In the genomic region with DNA sequence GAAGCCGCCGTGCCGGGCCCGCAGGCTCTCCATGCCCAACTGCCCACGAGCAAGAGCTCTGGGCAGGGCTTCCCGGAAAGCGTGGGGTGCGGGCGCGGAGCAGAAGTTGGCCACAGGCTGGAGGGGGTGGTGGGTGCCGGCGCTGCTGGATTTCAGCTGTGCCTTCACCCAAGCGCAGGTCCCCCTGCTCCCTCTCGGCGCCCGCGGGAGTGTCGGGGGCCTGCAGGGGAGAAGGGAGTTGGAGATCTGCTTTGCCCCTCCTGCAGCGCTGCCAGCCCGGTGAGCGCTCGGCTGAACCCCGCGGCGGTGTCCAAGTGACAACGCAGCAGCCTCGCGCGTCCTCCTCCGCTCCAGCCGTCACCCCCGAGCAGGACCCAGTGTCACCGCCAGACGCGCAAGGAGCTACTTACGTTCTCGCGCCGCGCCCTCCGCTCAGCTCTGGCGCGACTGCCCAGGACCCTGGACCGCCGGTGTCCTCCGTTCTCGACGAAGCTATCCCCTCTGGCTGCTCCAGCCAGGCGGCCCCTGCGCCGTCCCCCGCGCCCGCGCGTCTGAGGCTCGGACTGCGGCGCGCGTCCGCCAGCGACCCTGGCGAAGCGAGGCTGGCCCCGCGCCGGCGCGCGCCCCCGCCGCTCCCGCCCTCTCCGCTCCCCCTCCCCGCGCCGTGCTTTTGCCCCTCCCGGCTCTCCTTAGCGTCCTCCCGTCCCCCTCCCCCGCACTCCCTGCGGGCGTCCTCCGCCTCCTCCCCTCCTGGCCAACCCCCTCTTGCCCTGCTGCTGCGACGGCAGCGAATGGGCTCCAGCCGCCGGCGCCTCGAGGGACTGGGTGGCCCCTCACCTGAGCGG, we compare ENCODE assay signal across 1 cellular context.
TF ChIP-seq lines count a peak whose summit lies in the region.

A gene (minus strand): TSS at position 604 of the 845 bp plus-strand sequence. CDS start 216,372 bp downstream, outside the sequence.

TF ChIP-seq in HEK293, 187 proteins besides CTCF, POLR2A, EP300 and RAD21 (continued from another document):
- TF ChIP-seq, protein P1, sequence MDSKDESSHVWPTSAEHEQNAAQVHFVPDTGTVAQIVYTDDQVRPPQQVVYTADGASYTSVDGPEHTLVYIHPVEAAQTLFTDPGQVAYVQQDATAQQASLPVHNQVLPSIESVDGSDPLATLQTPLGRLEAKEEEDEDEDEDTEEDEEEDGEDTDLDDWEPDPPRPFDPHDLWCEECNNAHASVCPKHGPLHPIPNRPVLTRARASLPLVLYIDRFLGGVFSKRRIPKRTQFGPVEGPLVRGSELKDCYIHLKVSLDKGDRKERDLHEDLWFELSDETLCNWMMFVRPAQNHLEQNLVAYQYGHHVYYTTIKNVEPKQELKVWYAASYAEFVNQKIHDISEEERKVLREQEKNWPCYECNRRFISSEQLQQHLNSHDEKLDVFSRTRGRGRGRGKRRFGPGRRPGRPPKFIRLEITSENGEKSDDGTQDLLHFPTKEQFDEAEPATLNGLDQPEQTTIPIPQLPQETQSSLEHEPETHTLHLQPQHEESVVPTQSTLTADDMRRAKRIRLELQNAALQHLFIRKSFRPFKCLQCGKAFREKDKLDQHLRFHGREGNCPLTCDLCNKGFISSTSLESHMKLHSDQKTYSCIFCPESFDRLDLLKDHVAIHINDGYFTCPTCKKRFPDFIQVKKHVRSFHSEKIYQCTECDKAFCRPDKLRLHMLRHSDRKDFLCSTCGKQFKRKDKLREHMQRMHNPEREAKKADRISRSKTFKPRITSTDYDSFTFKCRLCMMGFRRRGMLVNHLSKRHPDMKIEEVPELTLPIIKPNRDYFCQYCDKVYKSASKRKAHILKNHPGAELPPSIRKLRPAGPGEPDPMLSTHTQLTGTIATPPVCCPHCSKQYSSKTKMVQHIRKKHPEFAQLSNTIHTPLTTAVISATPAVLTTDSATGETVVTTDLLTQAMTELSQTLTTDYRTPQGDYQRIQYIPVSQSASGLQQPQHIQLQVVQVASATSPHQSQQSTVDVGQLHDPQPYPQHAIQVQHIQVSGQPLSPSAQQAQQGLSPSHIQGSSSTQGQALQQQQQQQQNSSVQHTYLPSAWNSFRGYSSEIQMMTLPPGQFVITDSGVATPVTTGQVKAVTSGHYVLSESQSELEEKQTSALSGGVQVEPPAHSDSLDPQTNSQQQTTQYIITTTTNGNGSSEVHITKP (tag by site-specific recombination; IDR thresholded peaks at IDR 0.05) = 0 out of 2 replicates have a peak, but pooled peaks have one; percentile 52
- TF ChIP-seq, protein P2, sequence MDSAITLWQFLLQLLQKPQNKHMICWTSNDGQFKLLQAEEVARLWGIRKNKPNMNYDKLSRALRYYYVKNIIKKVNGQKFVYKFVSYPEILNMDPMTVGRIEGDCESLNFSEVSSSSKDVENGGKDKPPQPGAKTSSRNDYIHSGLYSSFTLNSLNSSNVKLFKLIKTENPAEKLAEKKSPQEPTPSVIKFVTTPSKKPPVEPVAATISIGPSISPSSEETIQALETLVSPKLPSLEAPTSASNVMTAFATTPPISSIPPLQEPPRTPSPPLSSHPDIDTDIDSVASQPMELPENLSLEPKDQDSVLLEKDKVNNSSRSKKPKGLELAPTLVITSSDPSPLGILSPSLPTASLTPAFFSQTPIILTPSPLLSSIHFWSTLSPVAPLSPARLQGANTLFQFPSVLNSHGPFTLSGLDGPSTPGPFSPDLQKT (IDR thresholded peaks at IDR 0.05; ENCODE audit: borderline replicate concordance, low read depth, low read length) = no peak
- TF ChIP-seq MEIS1 (CRISPR knock-in tag; IDR thresholded peaks at IDR 0.05; ENCODE audit: borderline replicate concordance) (no peak), SP2 (tag by site-specific recombination; IDR thresholded peaks at IDR 0.05) (peak; percentile 89), ZNF560 (tag by site-specific recombination; IDR thresholded peaks at IDR 0.05; ENCODE audit: borderline replicate concordance) (no peak), ZXDB (tag by site-specific recombination; IDR thresholded peaks at IDR 0.05) (peak; percentile 64), ZBTB1 (tag by site-specific recombination; IDR thresholded peaks at IDR 0.05) (no peak), KLF8 (tag by site-specific recombination; IDR thresholded peaks at IDR 0.05) (peak; percentile 73; the same call in 1 of the 2 replicates), HOXA7 (CRISPR knock-in tag; IDR thresholded peaks at IDR 0.05; ENCODE audit: borderline replicate concordance) (no peak), FEZF1 (tag by site-specific recombination; IDR thresholded peaks at IDR 0.05) (peak; percentile 46), ZNF561 (tag by site-specific recombination; IDR thresholded peaks at IDR 0.05; ENCODE audit: borderline replicate concordance) (no peak), ZNF701 (tag by site-specific recombination; IDR thresholded peaks at IDR 0.05) (no peak), ZNF391 (tag by site-specific recombination; IDR thresholded peaks at IDR 0.05; ENCODE audit: borderline replicate concordance, low read depth) (peak; percentile 21; the same call in 1 of the 2 replicates), ZNF404 (tag by site-specific recombination; IDR thresholded peaks at IDR 0.05) (no peak), ZSCAN23 (tag by site-specific recombination; IDR thresholded peaks at IDR 0.05) (0 out of 2 replicates have a peak, but pooled peaks have one; percentile 26), ZNF549 (tag by site-specific recombination; IDR thresholded peaks at IDR 0.05) (no peak), SP3 (tag by site-specific recombination; IDR thresholded peaks at IDR 0.05) (peak; percentile 66; the same call in 1 of the 2 replicates), ZNF146 (tag by site-specific recombination; IDR thresholded peaks at IDR 0.05) (peak; percentile 18; the same call in 1 of the 2 replicates), ZNF121 (tag by site-specific recombination; IDR thresholded peaks at IDR 0.05) (no peak), KLF16 (tag by site-specific recombination; IDR thresholded peaks at IDR 0.05) (peak; percentile 37; the same call in 1 of the 2 replicates), ZNF654 (tag by site-specific recombination; IDR thresholded peaks at IDR 0.05; ENCODE audit: low read depth) (no peak), WT1 (tag by site-specific recombination; IDR thresholded peaks at IDR 0.05) (peak; percentile 95), ZNF221 (tag by site-specific recombination; IDR thresholded peaks at IDR 0.05; ENCODE audit: borderline replicate concordance) (no peak), ZBTB21 (tag by site-specific recombination; IDR thresholded peaks at IDR 0.05) (no peak), ZNF202 (tag by site-specific recombination; IDR thresholded peaks at IDR 0.05; ENCODE audit: borderline replicate concordance) (no peak)
- TF ChIP-seq, protein P3, sequence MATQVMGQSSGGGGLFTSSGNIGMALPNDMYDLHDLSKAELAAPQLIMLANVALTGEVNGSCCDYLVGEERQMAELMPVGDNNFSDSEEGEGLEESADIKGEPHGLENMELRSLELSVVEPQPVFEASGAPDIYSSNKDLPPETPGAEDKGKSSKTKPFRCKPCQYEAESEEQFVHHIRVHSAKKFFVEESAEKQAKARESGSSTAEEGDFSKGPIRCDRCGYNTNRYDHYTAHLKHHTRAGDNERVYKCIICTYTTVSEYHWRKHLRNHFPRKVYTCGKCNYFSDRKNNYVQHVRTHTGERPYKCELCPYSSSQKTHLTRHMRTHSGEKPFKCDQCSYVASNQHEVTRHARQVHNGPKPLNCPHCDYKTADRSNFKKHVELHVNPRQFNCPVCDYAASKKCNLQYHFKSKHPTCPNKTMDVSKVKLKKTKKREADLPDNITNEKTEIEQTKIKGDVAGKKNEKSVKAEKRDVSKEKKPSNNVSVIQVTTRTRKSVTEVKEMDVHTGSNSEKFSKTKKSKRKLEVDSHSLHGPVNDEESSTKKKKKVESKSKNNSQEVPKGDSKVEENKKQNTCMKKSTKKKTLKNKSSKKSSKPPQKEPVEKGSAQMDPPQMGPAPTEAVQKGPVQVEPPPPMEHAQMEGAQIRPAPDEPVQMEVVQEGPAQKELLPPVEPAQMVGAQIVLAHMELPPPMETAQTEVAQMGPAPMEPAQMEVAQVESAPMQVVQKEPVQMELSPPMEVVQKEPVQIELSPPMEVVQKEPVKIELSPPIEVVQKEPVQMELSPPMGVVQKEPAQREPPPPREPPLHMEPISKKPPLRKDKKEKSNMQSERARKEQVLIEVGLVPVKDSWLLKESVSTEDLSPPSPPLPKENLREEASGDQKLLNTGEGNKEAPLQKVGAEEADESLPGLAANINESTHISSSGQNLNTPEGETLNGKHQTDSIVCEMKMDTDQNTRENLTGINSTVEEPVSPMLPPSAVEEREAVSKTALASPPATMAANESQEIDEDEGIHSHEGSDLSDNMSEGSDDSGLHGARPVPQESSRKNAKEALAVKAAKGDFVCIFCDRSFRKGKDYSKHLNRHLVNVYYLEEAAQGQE (tag by site-specific recombination; IDR thresholded peaks at IDR 0.05) = no peak; the same call in 1 of the 2 replicates
- TF ChIP-seq, protein P4, sequence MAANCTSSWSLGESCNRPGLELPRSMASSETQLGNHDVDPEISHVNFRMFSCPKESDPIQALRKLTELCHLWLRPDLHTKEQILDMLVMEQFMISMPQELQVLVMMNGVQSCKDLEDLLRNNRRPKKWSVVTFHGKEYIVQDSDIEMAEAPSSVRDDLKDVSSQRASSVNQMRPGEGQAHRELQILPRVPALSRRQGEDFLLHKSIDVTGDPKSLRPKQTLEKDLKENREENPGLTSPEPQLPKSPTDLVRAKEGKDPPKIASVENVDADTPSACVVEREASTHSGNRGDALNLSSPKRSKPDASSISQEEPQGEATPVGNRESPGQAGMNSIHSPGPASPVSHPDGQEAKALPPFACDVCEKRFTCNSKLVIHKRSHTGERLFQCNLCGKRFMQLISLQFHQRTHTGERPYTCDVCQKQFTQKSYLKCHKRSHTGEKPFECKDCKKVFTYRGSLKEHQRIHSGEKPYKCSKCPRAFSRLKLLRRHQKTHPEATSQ (tag by site-specific recombination; IDR thresholded peaks at IDR 0.05) = no peak
- TF ChIP-seq, protein P5, sequence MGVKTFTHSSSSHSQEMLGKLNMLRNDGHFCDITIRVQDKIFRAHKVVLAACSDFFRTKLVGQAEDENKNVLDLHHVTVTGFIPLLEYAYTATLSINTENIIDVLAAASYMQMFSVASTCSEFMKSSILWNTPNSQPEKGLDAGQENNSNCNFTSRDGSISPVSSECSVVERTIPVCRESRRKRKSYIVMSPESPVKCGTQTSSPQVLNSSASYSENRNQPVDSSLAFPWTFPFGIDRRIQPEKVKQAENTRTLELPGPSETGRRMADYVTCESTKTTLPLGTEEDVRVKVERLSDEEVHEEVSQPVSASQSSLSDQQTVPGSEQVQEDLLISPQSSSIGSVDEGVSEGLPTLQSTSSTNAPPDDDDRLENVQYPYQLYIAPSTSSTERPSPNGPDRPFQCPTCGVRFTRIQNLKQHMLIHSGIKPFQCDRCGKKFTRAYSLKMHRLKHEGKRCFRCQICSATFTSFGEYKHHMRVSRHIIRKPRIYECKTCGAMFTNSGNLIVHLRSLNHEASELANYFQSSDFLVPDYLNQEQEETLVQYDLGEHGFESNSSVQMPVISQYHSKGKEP (tag by site-specific recombination; IDR thresholded peaks at IDR 0.05) = no peak
- TF ChIP-seq, protein P6, sequence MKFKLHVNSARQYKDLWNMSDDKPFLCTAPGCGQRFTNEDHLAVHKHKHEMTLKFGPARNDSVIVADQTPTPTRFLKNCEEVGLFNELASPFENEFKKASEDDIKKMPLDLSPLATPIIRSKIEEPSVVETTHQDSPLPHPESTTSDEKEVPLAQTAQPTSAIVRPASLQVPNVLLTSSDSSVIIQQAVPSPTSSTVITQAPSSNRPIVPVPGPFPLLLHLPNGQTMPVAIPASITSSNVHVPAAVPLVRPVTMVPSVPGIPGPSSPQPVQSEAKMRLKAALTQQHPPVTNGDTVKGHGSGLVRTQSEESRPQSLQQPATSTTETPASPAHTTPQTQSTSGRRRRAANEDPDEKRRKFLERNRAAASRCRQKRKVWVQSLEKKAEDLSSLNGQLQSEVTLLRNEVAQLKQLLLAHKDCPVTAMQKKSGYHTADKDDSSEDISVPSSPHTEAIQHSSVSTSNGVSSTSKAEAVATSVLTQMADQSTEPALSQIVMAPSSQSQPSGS (tag by site-specific recombination; IDR thresholded peaks at IDR 0.05; ENCODE audit: low read depth) = no peak
